In the genomic region with DNA sequence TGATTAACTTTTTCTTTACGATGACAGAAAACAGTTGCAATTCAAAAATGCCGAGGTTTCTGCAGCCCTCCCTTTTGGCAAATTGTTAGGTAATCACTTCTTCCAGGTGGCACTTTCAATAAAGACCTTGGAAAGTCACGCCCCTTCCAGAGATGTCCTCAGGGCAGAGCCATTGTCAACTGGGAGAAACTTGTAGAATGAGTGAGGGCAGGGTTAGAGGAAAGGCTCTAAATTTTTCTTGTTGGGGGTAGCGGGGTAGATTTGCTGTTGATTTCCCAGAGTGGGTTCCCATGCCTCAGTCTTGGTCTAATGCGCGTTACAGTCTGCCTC, we compare ENCODE assay signal across 18 cellular contexts.
"Had no signal": no experiment of that assay in that cellular context is flagged by ENCODE, and none has a peak within 500 bp of the region (broad histone marks: within the 10 kb centered on the region; RNA-seq: fewer than 3 reads in every experiment).

No MANE protein-coding gene starts in this region.

- H3K27ac Mint-ChIP-seq: activated naive CD4-positive, alpha-beta T cell treated with anti-CD3 and anti-CD28 coated beads, Interleukin-2, amount 50 U/mL, for 72 hours; natural killer cell; progenitor cell of endocrine pancreas; T-cell; T-helper 2 cell treated with Interferon-gamma antibody and Interleukin-4, amounts not matched to agents 5 μg/mL and 100 μg/mL, for 36 hours had no signal

- H3K4me1 ChIP-seq: breast epithelium, colonic mucosa, heart right ventricle, right atrium auricular region, upper lobe of right lung had no signal

- H3K36me3 ChIP-seq: breast epithelium, colonic mucosa, esophagus squamous epithelium, heart right ventricle, right atrium auricular region, upper lobe of right lung had no signal

- H3K9me3 Mint-ChIP-seq: central memory CD8-positive, alpha-beta T cell; natural killer cell; T-cell had no signal

- DNase-seq: activated CD4-positive, alpha-beta T cell treated with anti-CD3 and anti-CD28 coated beads for 1 hour; activated T-cell treated with anti-CD3 and anti-CD28 coated beads, Interleukin-2, amount 50 U/mL, for 1 hour; colonic mucosa; esophagus squamous epithelium; heart right ventricle; midbrain; natural killer cell; stimulated activated CD4-positive, alpha-beta T cell treated with anti-CD3 and anti-CD28 coated beads, Interleukin-4, amount 100 ng/mL, for 24 hours; stimulated activated naive CD8-positive, alpha-beta T cell treated with anti-CD3 and anti-CD28 coated beads, Interleukin-15, Interleukin-2, amounts not matched to agents 100 U/mL and 50 U/mL, for 24 hours; T-cell; upper lobe of right lung had no signal

- H3K4me3 Mint-ChIP-seq: central memory CD8-positive, alpha-beta T cell; natural killer cell; T-cell; T-helper 2 cell treated with Interferon-gamma antibody and Interleukin-4, amounts not matched to agents 5 μg/mL and 100 μg/mL, for 36 hours had no signal

- H3K36me3 Mint-ChIP-seq: natural killer cell had no signal

- H3K4me1 Mint-ChIP-seq: central memory CD8-positive, alpha-beta T cell; natural killer cell; T-cell had no signal

- H3K27ac ChIP-seq: breast epithelium, colonic mucosa, upper lobe of right lung had no signal

- H3K27me3 ChIP-seq: breast epithelium, colonic mucosa, esophagus squamous epithelium, heart right ventricle, right atrium auricular region, upper lobe of right lung had no signal

- H3K9me3 ChIP-seq: breast epithelium, colonic mucosa, esophagus squamous epithelium, right atrium auricular region, upper lobe of right lung had no signal

- H3K4me3 ChIP-seq: breast epithelium, colonic mucosa, esophagus squamous epithelium, heart right ventricle, lung, right atrium auricular region, upper lobe of right lung had no signal

- H3K27me3 Mint-ChIP-seq: central memory CD8-positive, alpha-beta T cell; progenitor cell of endocrine pancreas; T-cell had no signal
